In genomic region chr12:28770329-28770728, GRCh38 we compare ENCODE assay signal across 20 cellular contexts.
A peak's percentile ranks its signal among the peaks of the same experiment; 100 is the strongest.
DNase-seq lines count a peak whose midpoint lies in the region; ATAC-seq and TF ChIP-seq lines count a peak whose summit lies in the region.
"Had no signal": no experiment of that assay in that cellular context is flagged by ENCODE, and none has a peak within 500 bp of the region (broad histone marks: within the 10 kb centered on the region; RNA-seq: fewer than 3 reads in every experiment).

No MANE protein-coding gene starts in this region.

- H3K4me3 Mint-ChIP-seq in endothelial cell (ENCODE audit: unreplicated experiment): no peak overlapping the region
- H3K4me3 Mint-ChIP-seq in T-helper 2 cell treated with Interferon-gamma antibody and Interleukin-4, amounts not matched to agents 5 μg/mL and 100 μg/mL, for 36 hours: no peak overlapping the region
- H3K4me3 Mint-ChIP-seq: activated CD4-positive, alpha-beta T cell treated with anti-CD3 and anti-CD28 coated beads, Interleukin-2, amount 10 ng/mL, durations not matched to agents 24 days and 14 days; IgD-negative memory B cell; memory B cell; neural crest cell had no signal

- no peaks in the 10 kb centered on the region for H3K36me3 Mint-ChIP-seq in endothelial cell (ENCODE audit: low read depth, unreplicated experiment)
- no peaks in the 10 kb centered on the region for H3K36me3 Mint-ChIP-seq in T-helper 2 cell treated with Interferon-gamma antibody and Interleukin-4, amounts not matched to agents 5 μg/mL and 100 μg/mL, for 36 hours (ENCODE audit: low read depth)
- H3K36me3 Mint-ChIP-seq: IgD-negative memory B cell, memory B cell had no signal

- H3K27ac ChIP-seq in right lobe of liver (no peak overlapping the region), stomach (peak overlapping the region in 1 of 5 donors; percentile 45)
- H3K27ac ChIP-seq: SJSA1 had no signal

- no peaks in the 10 kb centered on the region for H3K27me3 ChIP-seq in right lobe of liver
- no peaks in the 10 kb centered on the region for H3K27me3 ChIP-seq in stomach
- H3K27me3 ChIP-seq: sigmoid colon, SJSA1 had no signal

- H3K27me3 Mint-ChIP-seq in endothelial cell (ENCODE audit: unreplicated experiment): peaks cover 3% of the 10 kb centered on the region
- H3K27me3 Mint-ChIP-seq in T-helper 2 cell treated with Interferon-gamma antibody and Interleukin-4, amounts not matched to agents 5 μg/mL and 100 μg/mL, for 36 hours (ENCODE audit: low read depth): no peaks in the 10 kb centered on the region
- H3K27me3 Mint-ChIP-seq: activated CD4-positive, alpha-beta T cell treated with anti-CD3 and anti-CD28 coated beads, Interleukin-2, amount 10 ng/mL, durations not matched to agents 24 days and 14 days; IgD-negative memory B cell; memory B cell had no signal

- ATAC-seq in right lobe of liver: peak in 3 of 4 donors; percentile 48 to 77 (median 76)

- in situ Hi-C loops in SK-MEL-5 (cut with HindIII; ENCODE audit: low pct_unique_long_range_greater_than_20kb, low sequenced_read_pairs): no loop called here

- H3K4me3 ChIP-seq in right lobe of liver (no peak overlapping the region), stomach (no peak overlapping the region)
- H3K4me3 ChIP-seq: sigmoid colon, SJSA1 had no signal

- TF ChIP-seq POLR2A in right lobe of liver (IDR thresholded peaks at IDR 0.05) (no peak), stomach (IDR thresholded peaks at IDR 0.05) (no peak)

- WGBS in right lobe of liver (ENCODE audit: insufficient coverage, low coverage, low lambda C conversion rate, missing lambda C conversion rate): 51% methylated on average over 5 of the region's 5 CpGs
- WGBS in stomach, 5 donors: 53 to 72% (median 66%) methylated on average over 5 of the region's 5 CpGs

- TF ChIP-seq EP300 in stomach (IDR thresholded peaks at IDR 0.05): no peak

- H3K4me1 ChIP-seq in right lobe of liver: no peaks in the 10 kb centered on the region
- H3K4me1 ChIP-seq in stomach: no peaks in the 10 kb centered on the region
- H3K4me1 ChIP-seq: SJSA1 had no signal

- H3K36me3 ChIP-seq in right lobe of liver (no peaks in the 10 kb centered on the region), stomach (no peaks in the 10 kb centered on the region)
- H3K36me3 ChIP-seq: sigmoid colon, SJSA1 had no signal

- peaks cover 12% of the 10 kb centered on the region for H3K4me1 Mint-ChIP-seq in endothelial cell (ENCODE audit: unreplicated experiment)
- H3K4me1 Mint-ChIP-seq in T-helper 2 cell treated with Interferon-gamma antibody and Interleukin-4, amounts not matched to agents 5 μg/mL and 100 μg/mL, for 36 hours (ENCODE audit: low read depth): no peaks in the 10 kb centered on the region
- H3K4me1 Mint-ChIP-seq: activated CD4-positive, alpha-beta T cell treated with anti-CD3 and anti-CD28 coated beads, Interleukin-2, amount 10 ng/mL, durations not matched to agents 24 days and 14 days; IgD-negative memory B cell; memory B cell had no signal

- H3K9me3 Mint-ChIP-seq in endothelial cell (ENCODE audit: unreplicated experiment): peaks cover 3% of the 10 kb centered on the region
- H3K9me3 Mint-ChIP-seq in T-helper 2 cell treated with Interferon-gamma antibody and Interleukin-4, amounts not matched to agents 5 μg/mL and 100 μg/mL, for 36 hours: no peaks in the 10 kb centered on the region
- H3K9me3 Mint-ChIP-seq: activated CD4-positive, alpha-beta T cell treated with anti-CD3 and anti-CD28 coated beads, Interleukin-2, amount 10 ng/mL, durations not matched to agents 24 days and 14 days had no signal

- TF ChIP-seq CTCF in endothelial cell (IDR thresholded peaks at IDR 0.05; ENCODE audit: unreplicated experiment) (no peak), right lobe of liver (IDR thresholded peaks at IDR 0.05) (no peak), stomach (IDR thresholded peaks at IDR 0.05) (no peak)

- intact Hi-C loops in right lobe of liver (cut with DNase I): no loop called here
- intact Hi-C loops in stomach (cut with DNase I; ENCODE audit: low total_unique reads): no loop called here

- no peaks in the 10 kb centered on the region for H3K9me3 ChIP-seq in right lobe of liver
- H3K9me3 ChIP-seq in stomach: no peaks in the 10 kb centered on the region
- H3K9me3 ChIP-seq: sigmoid colon, SJSA1 had no signal

- DNase-seq in SK-MEL-5 (ENCODE audit: low read depth, low spot score) (peak; percentile 97), endothelial cell (ENCODE audit: low spot score) (peak; percentile 6), right lobe of liver (no peak), stomach (peak; percentile 27), NCI-H187 treated with DMSO at 0.1 percent for 48 hours (lab: John Stamatoyannopoulos, UW) (no peak), mesenteric fat pad (ENCODE audit: low spot score) (no peak)
- DNase-seq in T-helper 2 cell treated with Interferon-gamma antibody and Interleukin-4, amounts not matched to agents 5 μg/mL and 100 μg/mL, for 36 hours (ENCODE audit: low spot score): no peak
- DNase-seq: activated CD4-positive, alpha-beta T cell treated with anti-CD3 and anti-CD28 coated beads, Interleukin-2, amount 10 ng/mL, durations not matched to agents 24 days and 14 days; activated CD8-positive, alpha-beta memory T cell treated with anti-CD3 and anti-CD28 coated beads, Interleukin-2, amount 50 U/mL, for 4 hours; activated gamma-delta T cell; amniotic stem cell; foreskin melanocyte; MV-4-11; NCI-H2081 treated with DMSO at 0.1 percent for 48 hours; NCI-H524; sigmoid colon had no signal

- H3K27ac Mint-ChIP-seq in endothelial cell (ENCODE audit: unreplicated experiment): peak overlapping the region; percentile 76
- H3K27ac Mint-ChIP-seq in T-helper 2 cell treated with Interferon-gamma antibody and Interleukin-4, amounts not matched to agents 5 μg/mL and 100 μg/mL, for 36 hours: no peak overlapping the region
- H3K27ac Mint-ChIP-seq: activated CD4-positive, alpha-beta T cell treated with anti-CD3 and anti-CD28 coated beads, Interleukin-2, amount 10 ng/mL, durations not matched to agents 24 days and 14 days; IgD-negative memory B cell; memory B cell had no signal

Comparison
In these comparisons a context has a peak if more than half of its experiments do, and no peak if none do; other contexts are left out.
1. DNase-seq: peak in SK-MEL-5 (single experiment), endothelial cell (single experiment) and stomach (single experiment); none in right lobe of liver (0 of 3), T-helper 2 cell treated with Interferon-gamma antibody and Interleukin-4, amounts not matched to agents 5 μg/mL and 100 μg/mL, for 36 hours (single experiment), NCI-H187 treated with DMSO at 0.1 percent for 48 hours (single experiment) and mesenteric fat pad (single experiment).